In the genomic region with DNA sequence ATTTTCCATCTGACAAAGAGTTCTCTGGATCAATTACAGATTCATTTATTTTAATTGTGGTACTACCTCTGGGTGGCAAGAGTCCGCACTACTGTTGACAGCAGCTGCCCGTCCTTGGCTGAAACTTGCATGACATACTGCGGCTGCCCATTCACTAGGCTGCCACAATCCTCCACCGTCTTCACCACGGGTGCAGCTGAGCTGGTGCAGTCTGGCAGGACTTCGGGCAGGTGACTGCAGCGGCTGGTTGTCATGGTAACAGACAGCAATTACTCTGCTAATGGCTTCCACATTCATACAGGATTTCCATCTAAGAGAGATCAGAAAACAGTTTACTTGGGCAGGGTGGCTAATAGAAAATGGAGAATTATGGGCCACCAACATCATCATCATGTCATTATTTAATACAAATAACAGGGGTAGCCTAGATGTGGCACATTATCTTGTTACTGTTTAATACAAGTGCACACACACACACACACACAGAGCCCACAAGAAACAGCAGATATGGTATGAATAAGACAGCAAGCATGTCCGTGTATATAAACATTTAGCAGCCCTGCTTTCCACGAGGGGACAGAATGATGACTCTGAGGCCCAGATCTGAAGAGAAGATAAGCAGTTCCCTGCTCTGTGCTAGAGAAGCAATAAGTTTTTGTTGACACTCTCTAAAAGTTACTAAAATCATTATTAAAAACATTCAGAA, we compare ENCODE assay signal across 9 cellular contexts.
DNase-seq lines count a peak whose midpoint lies in the region; ATAC-seq and TF ChIP-seq lines count a peak whose summit lies in the region.
"Had no signal": no experiment of that assay in that cellular context is flagged by ENCODE, and none has a peak within 500 bp of the region (broad histone marks: within the 10 kb centered on the region; RNA-seq: fewer than 3 reads in every experiment).

No MANE protein-coding gene starts in this region.

- peak; percentile 67 for ATAC-seq in RWPE2 (ENCODE audit: low read depth)

- H3K27ac ChIP-seq in RWPE2 (ENCODE audit: poor library complexity, severe bottlenecking) (no peak overlapping the region), vagina (no peak overlapping the region)

- TF ChIP-seq CTCF in BE2C (IDR thresholded peaks at IDR 0.05; ENCODE audit: low read depth, low read length) (no peak), RWPE2 (IDR thresholded peaks at IDR 0.05; ENCODE audit: poor library complexity, severe bottlenecking) (no peak), vagina (IDR thresholded peaks at IDR 0.05) (no peak)

- TF ChIP-seq POLR2A in vagina (IDR thresholded peaks at IDR 0.05): no peak

- no peaks in the 10 kb centered on the region for H3K9me3 ChIP-seq in BE2C
- H3K9me3 ChIP-seq in RWPE2 (ENCODE audit: severe bottlenecking): no peaks in the 10 kb centered on the region
- H3K9me3 ChIP-seq in vagina: no peaks in the 10 kb centered on the region

- no peaks in the 10 kb centered on the region for H3K36me3 ChIP-seq in BE2C
- H3K36me3 ChIP-seq in RWPE2 (ENCODE audit: low read depth): no peaks in the 10 kb centered on the region
- no peaks in the 10 kb centered on the region for H3K36me3 ChIP-seq in vagina

- H3K4me3 ChIP-seq in BE2C (ENCODE audit: low read depth, low read length): peak overlapping the region; percentile 19
- H3K4me3 ChIP-seq in RWPE2 (ENCODE audit: severe bottlenecking): no peak overlapping the region
- H3K4me3 ChIP-seq in vagina: no peak overlapping the region

- DNase-seq in BE2C (peak; percentile 83), NCI-H1417 (lab: John Stamatoyannopoulos, UW) (peak; percentile 80 to 94 (median 90)), RWPE2 (ENCODE audit: low spot score) (no peak), head of caudate nucleus (peak; percentile 13 to 82 (median 50)), vagina (ENCODE audit: extremely low spot score in 2 of 2) (no peak), germinal center (ENCODE audit: low spot score) (no peak), GDM1 (lab: John Stamatoyannopoulos, UW) (no peak)
- no peak for DNase-seq in stimulated activated CD4-positive, alpha-beta T cell treated with anti-CD3 and anti-CD28 coated beads, Interleukin-4, amount 100 ng/mL, for 1 hour
- DNase-seq: activated T-cell treated with anti-CD3 and anti-CD28 coated beads, Interleukin-2, amount 50 U/mL, for 48 hours had no signal

- peaks cover 20% of the 10 kb centered on the region for H3K4me1 ChIP-seq in BE2C
- peaks cover 15% of the 10 kb centered on the region for H3K4me1 ChIP-seq in RWPE2 (ENCODE audit: insufficient read depth, poor library complexity, severe bottlenecking)
- no peaks in the 10 kb centered on the region for H3K4me1 ChIP-seq in vagina

- intact Hi-C loops in head of caudate nucleus (cut with DNase I): no loop called here
- intact Hi-C loops in vagina (cut with DNase I): no loop called here

- H3K27me3 ChIP-seq in BE2C (no peaks in the 10 kb centered on the region), RWPE2 (ENCODE audit: insufficient read depth, poor library complexity, severe bottlenecking) (no peaks in the 10 kb centered on the region), vagina (no peaks in the 10 kb centered on the region)

Comparison
In these comparisons a context has a peak if more than half of its experiments do, and no peak if none do; other contexts are left out.
1. DNase-seq: peak in BE2C (single experiment), NCI-H1417 (3 of 3) and head of caudate nucleus (42 of 42); none in RWPE2 (single experiment), stimulated activated CD4-positive, alpha-beta T cell treated with anti-CD3 and anti-CD28 coated beads, Interleukin-4, amount 100 ng/mL, for 1 hour (single experiment), vagina (0 of 2), germinal center (single experiment) and GDM1 (single experiment).